ENCODE assay signal across 29 cellular contexts in the genomic region with DNA sequence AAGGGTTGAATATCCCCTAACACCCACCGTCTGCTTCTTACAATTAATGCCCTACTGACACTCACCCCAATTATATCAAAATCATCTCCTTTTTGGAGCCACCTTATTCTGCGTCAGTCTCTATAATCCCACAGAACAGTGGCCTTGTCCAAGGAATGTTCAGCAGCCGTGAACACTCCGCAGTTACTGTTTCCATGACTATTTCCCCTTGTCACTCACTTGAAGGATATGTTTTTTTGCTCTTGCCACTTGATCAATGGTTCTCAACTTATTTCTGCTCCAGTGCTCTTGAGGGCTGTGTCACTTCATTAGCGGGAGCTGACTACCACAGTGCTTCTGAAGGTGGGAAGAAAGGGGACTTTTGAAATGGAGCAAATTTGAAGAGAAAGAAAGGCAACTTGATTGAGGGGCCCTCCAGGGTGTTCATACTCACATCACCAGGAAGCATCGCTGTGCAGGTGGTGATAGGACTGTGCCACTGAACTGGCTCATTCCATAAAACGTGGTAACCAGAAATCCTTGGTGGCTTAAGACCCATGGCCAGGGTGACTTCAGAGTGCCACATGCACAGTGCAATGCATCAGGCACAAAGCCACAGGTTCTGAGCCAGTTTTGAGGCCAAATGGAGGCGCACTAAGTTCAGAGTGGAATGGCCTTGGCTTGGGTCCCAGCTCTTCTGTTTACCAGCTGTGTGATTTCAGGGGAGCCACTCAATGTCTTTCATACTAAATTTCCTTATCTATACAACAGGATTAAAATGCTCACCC.
A peak's percentile ranks its signal among the peaks of the same experiment; 100 is the strongest.
DNase-seq lines count a peak whose midpoint lies in the region; ATAC-seq and TF ChIP-seq lines count a peak whose summit lies in the region.
"Had no signal": no experiment of that assay in that cellular context is flagged by ENCODE, and none has a peak within 500 bp of the region (broad histone marks: within the 10 kb centered on the region; RNA-seq: fewer than 3 reads in every experiment).

No MANE protein-coding gene starts in this region.

- H3K9me3 ChIP-seq in left lung (no peaks in the 10 kb centered on the region), testis (no peaks in the 10 kb centered on the region), Karpas-422 (ENCODE audit: low read length) (no peaks in the 10 kb centered on the region)
- H3K9me3 ChIP-seq: BE2C, Peyer's patch, psoas muscle, thoracic aorta, vagina had no signal

- no peaks in the 10 kb centered on the region for H3K4me1 Mint-ChIP-seq in naive thymus-derived CD8-positive, alpha-beta T cell

- POLR2A ChIA-PET in naive thymus-derived CD8-positive, alpha-beta T cell (lab: Charles Lee): no interaction called here

- no peak overlapping the region for H2AFZ ChIP-seq in Karpas-422 (ENCODE audit: low read length)

- H3K9ac ChIP-seq in Karpas-422 (ENCODE audit: low read length): no peak overlapping the region

- H3K79me2 ChIP-seq in Karpas-422 (ENCODE audit: low read length): no peaks in the 10 kb centered on the region

- TF ChIP-seq CTCF in left lung (IDR thresholded peaks at IDR 0.05): no peak
- TF ChIP-seq CTCF in testis (IDR thresholded peaks at IDR 0.05): no peak

- H3K9me2 ChIP-seq in Karpas-422 (replicated peaks; ENCODE audit: insufficient read depth, low read length): no peaks in the 10 kb centered on the region

- ATAC-seq in left lung: peak; percentile 84
- no peak for ATAC-seq in naive thymus-derived CD8-positive, alpha-beta T cell
- ATAC-seq: psoas muscle; stimulated activated naive CD8-positive, alpha-beta T cell treated with anti-CD3 and anti-CD28 coated beads, Interleukin-15, Interleukin-2, amounts not matched to agents 100 U/mL and 50 U/mL, for 24 hours had no signal

- DNase-seq in NCI-H510A treated with DMSO at 0.1 percent for 48 hours (lab: John Stamatoyannopoulos, UW) (peak; percentile 17), NCI-H510A (lab: John Stamatoyannopoulos, UW) (no peak), NCI-H69 (lab: John Stamatoyannopoulos, UW) (peak; percentile 54), left lung (no peak), testis (peak; percentile 44), Karpas-422 (no peak), NCI-H187 treated with DMSO at 0.1 percent for 48 hours (lab: John Stamatoyannopoulos, UW) (no peak)
- no peak for DNase-seq in naive thymus-derived CD8-positive, alpha-beta T cell
- DNase-seq: activated CD4-positive, alpha-beta T cell treated with anti-CD3 and anti-CD28 coated beads for 48 hours; activated CD8-positive, alpha-beta memory T cell treated with anti-CD3 and anti-CD28 coated beads for 24 hours; activated gamma-delta T cell; BE2C; DMS153; effector memory CD4-positive, alpha-beta T cell; GF-D8; glutamatergic neuron; GOT3; kidney; mesenchymal stem cell; NCI-H2107; NCI-H526 treated with DMSO at 0.1 percent for 48 hours; Peyer's patch; psoas muscle; stimulated activated naive CD8-positive, alpha-beta T cell treated with anti-CD3 and anti-CD28 coated beads, Interleukin-15, Interleukin-2, amounts not matched to agents 100 U/mL and 50 U/mL, for 24 hours; SW 1271; T-helper 9 cell; WERI-Rb-1 had no signal

- no peaks in the 10 kb centered on the region for H3K36me3 Mint-ChIP-seq in naive thymus-derived CD8-positive, alpha-beta T cell

- H3K27me3 ChIP-seq in left lung (no peaks in the 10 kb centered on the region), testis (no peaks in the 10 kb centered on the region), Karpas-422 (ENCODE audit: low read length) (no peaks in the 10 kb centered on the region)
- H3K27me3 ChIP-seq: BE2C, Peyer's patch, vagina had no signal

- H3K4me1 ChIP-seq in left lung (no peaks in the 10 kb centered on the region), testis (no peaks in the 10 kb centered on the region), Karpas-422 (ENCODE audit: low read length) (peaks cover 49% of the 10 kb centered on the region)
- H3K4me1 ChIP-seq: BE2C, Peyer's patch, vagina had no signal

- peaks cover 0 to 1% (median 0%) of the 10 kb centered on the region in 5 donors for H3K27me3 Mint-ChIP-seq in naive thymus-derived CD8-positive, alpha-beta T cell

- WGBS in testis, 2 donors: 83 to 85% methylated on average over 8 of the region's 8 CpGs

- H4K20me1 ChIP-seq in Karpas-422 (ENCODE audit: insufficient read depth, low read depth, low read length): no peaks in the 10 kb centered on the region

- no peak for TF ChIP-seq POLR2A in testis (IDR thresholded peaks at IDR 0.05)

- H3K36me3 ChIP-seq in left lung (no peaks in the 10 kb centered on the region), testis (ENCODE audit: low read depth, missing control alignments) (no peaks in the 10 kb centered on the region), Karpas-422 (ENCODE audit: insufficient read depth, low read length) (no peaks in the 10 kb centered on the region)
- H3K36me3 ChIP-seq: BE2C, Peyer's patch, thoracic aorta, vagina, WERI-Rb-1 had no signal

- H3K27ac ChIP-seq in left lung: no peak overlapping the region
- H3K27ac ChIP-seq in testis: no peak overlapping the region
- H3K27ac ChIP-seq in Karpas-422 (ENCODE audit: low read length): no peak overlapping the region
- H3K27ac ChIP-seq: Peyer's patch, psoas muscle, thoracic aorta, vagina, WERI-Rb-1 had no signal

- H3K27ac Mint-ChIP-seq in naive thymus-derived CD8-positive, alpha-beta T cell: no peak overlapping the region

- no peaks in the 10 kb centered on the region for H3K9me3 Mint-ChIP-seq in naive thymus-derived CD8-positive, alpha-beta T cell

- no peak overlapping the region for H3K4me3 Mint-ChIP-seq in naive thymus-derived CD8-positive, alpha-beta T cell

- intact Hi-C loops in left lung (cut with DNase I): no loop called here
- intact Hi-C loops in testis (cut with DNase I; ENCODE audit: low total_unique reads): no loop called here

- no peak overlapping the region for H3K4me2 ChIP-seq in Karpas-422 (ENCODE audit: low read depth, low read length, poor library complexity, severe bottlenecking)

- no peak overlapping the region for H3K4me3 ChIP-seq in left lung
- no peak overlapping the region for H3K4me3 ChIP-seq in testis
- H3K4me3 ChIP-seq in Karpas-422 (ENCODE audit: low read length): no peak overlapping the region
- H3K4me3 ChIP-seq: Peyer's patch, psoas muscle, thoracic aorta, vagina had no signal

Comparison
In these comparisons a context has a peak if more than half of its experiments do, and no peak if none do; other contexts are left out.
1. DNase-seq: peak in NCI-H510A treated with DMSO at 0.1 percent for 48 hours (single experiment), NCI-H69 (single experiment) and testis (single experiment); none in NCI-H510A (single experiment), left lung (0 of 2), Karpas-422 (single experiment), NCI-H187 treated with DMSO at 0.1 percent for 48 hours (single experiment) and naive thymus-derived CD8-positive, alpha-beta T cell (0 of 10).